2 cellular contexts compared by ENCODE assay signal in the genomic region with DNA sequence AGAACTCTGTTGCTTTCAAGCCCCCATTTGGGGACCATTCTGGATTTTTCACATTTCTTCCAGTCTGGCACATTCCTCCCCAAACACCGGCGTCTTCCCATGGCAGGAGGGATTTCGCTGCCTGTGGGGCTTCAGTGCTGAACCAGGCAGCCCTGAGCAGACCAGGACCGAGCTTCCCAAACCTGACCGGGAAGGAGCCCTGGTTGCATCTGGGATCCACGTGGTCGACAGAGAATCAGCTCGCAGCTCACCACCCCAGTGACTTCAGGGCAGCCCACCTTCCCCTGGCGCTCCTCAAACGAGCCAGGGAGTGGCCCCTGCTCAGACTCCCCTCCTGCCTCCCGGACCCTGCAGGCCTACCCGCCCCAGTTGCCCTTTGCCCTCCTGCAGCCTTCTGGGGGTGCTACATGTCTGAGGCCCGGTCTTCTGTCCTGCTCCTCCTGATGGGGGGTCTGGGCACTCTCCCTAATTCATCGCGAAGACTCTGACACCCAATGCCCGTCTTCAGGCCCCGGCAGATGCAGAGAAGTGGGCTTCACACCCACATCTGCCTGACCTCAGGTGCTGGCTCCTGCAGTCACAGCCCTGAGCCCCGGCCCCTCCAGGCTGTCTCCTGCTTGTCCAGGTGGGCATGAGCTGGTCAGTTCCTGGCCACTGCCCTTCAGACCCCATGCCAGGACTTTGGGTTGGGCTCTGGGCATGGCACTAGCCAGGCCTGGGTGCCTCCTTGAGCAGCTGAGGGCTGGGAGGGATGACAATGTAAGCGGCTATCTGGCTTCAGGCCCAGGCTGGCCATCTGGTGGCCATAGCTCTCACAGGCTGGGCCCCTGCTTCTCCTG.
TF ChIP-seq lines count a peak whose summit lies in the region.

No MANE protein-coding gene starts in this region.

TF ChIP-seq in HCT116, 20 proteins besides CTCF, POLR2A, EP300 and RAD21:
- TF ChIP-seq ZNF274 (IDR thresholded peaks at IDR 0.05; ENCODE audit: low read depth, low read length) (no peak), JUND (IDR thresholded peaks at IDR 0.05) (no peak), EZH2 (IDR thresholded peaks at IDR 0.05) (no peak), CEBPB (IDR thresholded peaks at IDR 0.05; ENCODE audit: low read depth) (no peak), SRF (IDR thresholded peaks at IDR 0.05; ENCODE audit: low read depth) (no peak), EZH2phosphoT487 (IDR thresholded peaks at IDR 0.05; ENCODE audit: borderline replicate concordance) (no peak), POLR2AphosphoS5 (IDR thresholded peaks at IDR 0.05; ENCODE audit: low read depth, low read length) (no peak), SP1 (IDR thresholded peaks at IDR 0.05; ENCODE audit: low read depth) (no peak)
- TF ChIP-seq, protein P1, sequence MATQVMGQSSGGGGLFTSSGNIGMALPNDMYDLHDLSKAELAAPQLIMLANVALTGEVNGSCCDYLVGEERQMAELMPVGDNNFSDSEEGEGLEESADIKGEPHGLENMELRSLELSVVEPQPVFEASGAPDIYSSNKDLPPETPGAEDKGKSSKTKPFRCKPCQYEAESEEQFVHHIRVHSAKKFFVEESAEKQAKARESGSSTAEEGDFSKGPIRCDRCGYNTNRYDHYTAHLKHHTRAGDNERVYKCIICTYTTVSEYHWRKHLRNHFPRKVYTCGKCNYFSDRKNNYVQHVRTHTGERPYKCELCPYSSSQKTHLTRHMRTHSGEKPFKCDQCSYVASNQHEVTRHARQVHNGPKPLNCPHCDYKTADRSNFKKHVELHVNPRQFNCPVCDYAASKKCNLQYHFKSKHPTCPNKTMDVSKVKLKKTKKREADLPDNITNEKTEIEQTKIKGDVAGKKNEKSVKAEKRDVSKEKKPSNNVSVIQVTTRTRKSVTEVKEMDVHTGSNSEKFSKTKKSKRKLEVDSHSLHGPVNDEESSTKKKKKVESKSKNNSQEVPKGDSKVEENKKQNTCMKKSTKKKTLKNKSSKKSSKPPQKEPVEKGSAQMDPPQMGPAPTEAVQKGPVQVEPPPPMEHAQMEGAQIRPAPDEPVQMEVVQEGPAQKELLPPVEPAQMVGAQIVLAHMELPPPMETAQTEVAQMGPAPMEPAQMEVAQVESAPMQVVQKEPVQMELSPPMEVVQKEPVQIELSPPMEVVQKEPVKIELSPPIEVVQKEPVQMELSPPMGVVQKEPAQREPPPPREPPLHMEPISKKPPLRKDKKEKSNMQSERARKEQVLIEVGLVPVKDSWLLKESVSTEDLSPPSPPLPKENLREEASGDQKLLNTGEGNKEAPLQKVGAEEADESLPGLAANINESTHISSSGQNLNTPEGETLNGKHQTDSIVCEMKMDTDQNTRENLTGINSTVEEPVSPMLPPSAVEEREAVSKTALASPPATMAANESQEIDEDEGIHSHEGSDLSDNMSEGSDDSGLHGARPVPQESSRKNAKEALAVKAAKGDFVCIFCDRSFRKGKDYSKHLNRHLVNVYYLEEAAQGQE (IDR thresholded peaks at IDR 0.05; ENCODE audit: low read depth) = no peak

TF ChIP-seq in K562, 482 proteins besides CTCF, POLR2A, EP300 and RAD21 (continues in another document):
- TF ChIP-seq ZNF165 (CRISPR knock-in tag; IDR thresholded peaks at IDR 0.05; ENCODE audit: borderline replicate concordance) (no peak), ETS2 (tag; IDR thresholded peaks at IDR 0.05; ENCODE audit: borderline replicate concordance, poor library complexity, severe bottlenecking) (no peak), ZNF134 (CRISPR knock-in tag; conservative IDR thresholded peaks at IDR 0.05) (no peak), NFIC (IDR thresholded peaks at IDR 0.05) (0 out of 2 replicates have a peak, but pooled peaks have one; percentile 37), SNRNP70 (optimal IDR thresholded peaks at IDR 0.05; ENCODE audit: low read depth, low read length) (no peak), ZFX (CRISPR knock-in tag; IDR thresholded peaks at IDR 0.05) (0 out of 2 replicates have a peak, but pooled peaks have one; percentile 28), ZNF780A (CRISPR knock-in tag; IDR thresholded peaks at IDR 0.05) (no peak), CHD4 (IDR thresholded peaks at IDR 0.05; ENCODE audit: insufficient read depth, insufficient replicate concordance, low read depth, low read length, poor library complexity, severe bottlenecking) (no peak), MYBL2 (IDR thresholded peaks at IDR 0.05; ENCODE audit: low read depth) (no peak), MYBL2 (CRISPR knock-in tag; IDR thresholded peaks at IDR 0.05; ENCODE audit: borderline replicate concordance) (no peak), TEAD4 (IDR thresholded peaks at IDR 0.05; ENCODE audit: low read length) (no peak), TEAD4 (CRISPR knock-in tag; IDR thresholded peaks at IDR 0.05; ENCODE audit: borderline replicate concordance) (no peak), ZNF232 (CRISPR knock-in tag; IDR thresholded peaks at IDR 0.05) (no peak), HCFC1 (IDR thresholded peaks at IDR 0.05; ENCODE audit: low read depth, low read length) (no peak), L3MBTL2 (IDR thresholded peaks at IDR 0.05) (no peak), POU5F1 (IDR thresholded peaks at IDR 0.05; ENCODE audit: borderline replicate concordance, low read depth, low read length, partially characterized antibody) (no peak), NONO (IDR thresholded peaks at IDR 0.05; ENCODE audit: low read depth in 2 of 2, low read length in 1 of 2) (no peak), HSF4 (CRISPR knock-in tag; IDR thresholded peaks at IDR 0.05; ENCODE audit: borderline replicate concordance) (no peak)
- TF ChIP-seq, protein P2, sequence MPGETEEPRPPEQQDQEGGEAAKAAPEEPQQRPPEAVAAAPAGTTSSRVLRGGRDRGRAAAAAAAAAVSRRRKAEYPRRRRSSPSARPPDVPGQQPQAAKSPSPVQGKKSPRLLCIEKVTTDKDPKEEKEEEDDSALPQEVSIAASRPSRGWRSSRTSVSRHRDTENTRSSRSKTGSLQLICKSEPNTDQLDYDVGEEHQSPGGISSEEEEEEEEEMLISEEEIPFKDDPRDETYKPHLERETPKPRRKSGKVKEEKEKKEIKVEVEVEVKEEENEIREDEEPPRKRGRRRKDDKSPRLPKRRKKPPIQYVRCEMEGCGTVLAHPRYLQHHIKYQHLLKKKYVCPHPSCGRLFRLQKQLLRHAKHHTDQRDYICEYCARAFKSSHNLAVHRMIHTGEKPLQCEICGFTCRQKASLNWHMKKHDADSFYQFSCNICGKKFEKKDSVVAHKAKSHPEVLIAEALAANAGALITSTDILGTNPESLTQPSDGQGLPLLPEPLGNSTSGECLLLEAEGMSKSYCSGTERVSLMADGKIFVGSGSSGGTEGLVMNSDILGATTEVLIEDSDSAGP (CRISPR knock-in tag; IDR thresholded peaks at IDR 0.05) = no peak
- TF ChIP-seq, protein P3, sequence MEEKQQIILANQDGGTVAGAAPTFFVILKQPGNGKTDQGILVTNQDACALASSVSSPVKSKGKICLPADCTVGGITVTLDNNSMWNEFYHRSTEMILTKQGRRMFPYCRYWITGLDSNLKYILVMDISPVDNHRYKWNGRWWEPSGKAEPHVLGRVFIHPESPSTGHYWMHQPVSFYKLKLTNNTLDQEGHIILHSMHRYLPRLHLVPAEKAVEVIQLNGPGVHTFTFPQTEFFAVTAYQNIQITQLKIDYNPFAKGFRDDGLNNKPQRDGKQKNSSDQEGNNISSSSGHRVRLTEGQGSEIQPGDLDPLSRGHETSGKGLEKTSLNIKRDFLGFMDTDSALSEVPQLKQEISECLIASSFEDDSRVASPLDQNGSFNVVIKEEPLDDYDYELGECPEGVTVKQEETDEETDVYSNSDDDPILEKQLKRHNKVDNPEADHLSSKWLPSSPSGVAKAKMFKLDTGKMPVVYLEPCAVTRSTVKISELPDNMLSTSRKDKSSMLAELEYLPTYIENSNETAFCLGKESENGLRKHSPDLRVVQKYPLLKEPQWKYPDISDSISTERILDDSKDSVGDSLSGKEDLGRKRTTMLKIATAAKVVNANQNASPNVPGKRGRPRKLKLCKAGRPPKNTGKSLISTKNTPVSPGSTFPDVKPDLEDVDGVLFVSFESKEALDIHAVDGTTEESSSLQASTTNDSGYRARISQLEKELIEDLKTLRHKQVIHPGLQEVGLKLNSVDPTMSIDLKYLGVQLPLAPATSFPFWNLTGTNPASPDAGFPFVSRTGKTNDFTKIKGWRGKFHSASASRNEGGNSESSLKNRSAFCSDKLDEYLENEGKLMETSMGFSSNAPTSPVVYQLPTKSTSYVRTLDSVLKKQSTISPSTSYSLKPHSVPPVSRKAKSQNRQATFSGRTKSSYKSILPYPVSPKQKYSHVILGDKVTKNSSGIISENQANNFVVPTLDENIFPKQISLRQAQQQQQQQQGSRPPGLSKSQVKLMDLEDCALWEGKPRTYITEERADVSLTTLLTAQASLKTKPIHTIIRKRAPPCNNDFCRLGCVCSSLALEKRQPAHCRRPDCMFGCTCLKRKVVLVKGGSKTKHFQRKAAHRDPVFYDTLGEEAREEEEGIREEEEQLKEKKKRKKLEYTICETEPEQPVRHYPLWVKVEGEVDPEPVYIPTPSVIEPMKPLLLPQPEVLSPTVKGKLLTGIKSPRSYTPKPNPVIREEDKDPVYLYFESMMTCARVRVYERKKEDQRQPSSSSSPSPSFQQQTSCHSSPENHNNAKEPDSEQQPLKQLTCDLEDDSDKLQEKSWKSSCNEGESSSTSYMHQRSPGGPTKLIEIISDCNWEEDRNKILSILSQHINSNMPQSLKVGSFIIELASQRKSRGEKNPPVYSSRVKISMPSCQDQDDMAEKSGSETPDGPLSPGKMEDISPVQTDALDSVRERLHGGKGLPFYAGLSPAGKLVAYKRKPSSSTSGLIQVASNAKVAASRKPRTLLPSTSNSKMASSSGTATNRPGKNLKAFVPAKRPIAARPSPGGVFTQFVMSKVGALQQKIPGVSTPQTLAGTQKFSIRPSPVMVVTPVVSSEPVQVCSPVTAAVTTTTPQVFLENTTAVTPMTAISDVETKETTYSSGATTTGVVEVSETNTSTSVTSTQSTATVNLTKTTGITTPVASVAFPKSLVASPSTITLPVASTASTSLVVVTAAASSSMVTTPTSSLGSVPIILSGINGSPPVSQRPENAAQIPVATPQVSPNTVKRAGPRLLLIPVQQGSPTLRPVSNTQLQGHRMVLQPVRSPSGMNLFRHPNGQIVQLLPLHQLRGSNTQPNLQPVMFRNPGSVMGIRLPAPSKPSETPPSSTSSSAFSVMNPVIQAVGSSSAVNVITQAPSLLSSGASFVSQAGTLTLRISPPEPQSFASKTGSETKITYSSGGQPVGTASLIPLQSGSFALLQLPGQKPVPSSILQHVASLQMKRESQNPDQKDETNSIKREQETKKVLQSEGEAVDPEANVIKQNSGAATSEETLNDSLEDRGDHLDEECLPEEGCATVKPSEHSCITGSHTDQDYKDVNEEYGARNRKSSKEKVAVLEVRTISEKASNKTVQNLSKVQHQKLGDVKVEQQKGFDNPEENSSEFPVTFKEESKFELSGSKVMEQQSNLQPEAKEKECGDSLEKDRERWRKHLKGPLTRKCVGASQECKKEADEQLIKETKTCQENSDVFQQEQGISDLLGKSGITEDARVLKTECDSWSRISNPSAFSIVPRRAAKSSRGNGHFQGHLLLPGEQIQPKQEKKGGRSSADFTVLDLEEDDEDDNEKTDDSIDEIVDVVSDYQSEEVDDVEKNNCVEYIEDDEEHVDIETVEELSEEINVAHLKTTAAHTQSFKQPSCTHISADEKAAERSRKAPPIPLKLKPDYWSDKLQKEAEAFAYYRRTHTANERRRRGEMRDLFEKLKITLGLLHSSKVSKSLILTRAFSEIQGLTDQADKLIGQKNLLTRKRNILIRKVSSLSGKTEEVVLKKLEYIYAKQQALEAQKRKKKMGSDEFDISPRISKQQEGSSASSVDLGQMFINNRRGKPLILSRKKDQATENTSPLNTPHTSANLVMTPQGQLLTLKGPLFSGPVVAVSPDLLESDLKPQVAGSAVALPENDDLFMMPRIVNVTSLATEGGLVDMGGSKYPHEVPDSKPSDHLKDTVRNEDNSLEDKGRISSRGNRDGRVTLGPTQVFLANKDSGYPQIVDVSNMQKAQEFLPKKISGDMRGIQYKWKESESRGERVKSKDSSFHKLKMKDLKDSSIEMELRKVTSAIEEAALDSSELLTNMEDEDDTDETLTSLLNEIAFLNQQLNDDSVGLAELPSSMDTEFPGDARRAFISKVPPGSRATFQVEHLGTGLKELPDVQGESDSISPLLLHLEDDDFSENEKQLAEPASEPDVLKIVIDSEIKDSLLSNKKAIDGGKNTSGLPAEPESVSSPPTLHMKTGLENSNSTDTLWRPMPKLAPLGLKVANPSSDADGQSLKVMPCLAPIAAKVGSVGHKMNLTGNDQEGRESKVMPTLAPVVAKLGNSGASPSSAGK (IDR thresholded peaks at IDR 0.05) = no peak
- TF ChIP-seq, protein P4, sequence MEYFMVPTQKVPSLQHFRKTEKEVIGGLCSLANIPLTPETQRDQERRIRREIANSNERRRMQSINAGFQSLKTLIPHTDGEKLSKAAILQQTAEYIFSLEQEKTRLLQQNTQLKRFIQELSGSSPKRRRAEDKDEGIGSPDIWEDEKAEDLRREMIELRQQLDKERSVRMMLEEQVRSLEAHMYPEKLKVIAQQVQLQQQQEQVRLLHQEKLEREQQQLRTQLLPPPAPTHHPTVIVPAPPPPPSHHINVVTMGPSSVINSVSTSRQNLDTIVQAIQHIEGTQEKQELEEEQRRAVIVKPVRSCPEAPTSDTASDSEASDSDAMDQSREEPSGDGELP (CRISPR knock-in tag; IDR thresholded peaks at IDR 0.05; ENCODE audit: borderline replicate concordance) = peak; percentile 5; the same call in 1 of the 2 replicates
- TF ChIP-seq, protein P5, sequence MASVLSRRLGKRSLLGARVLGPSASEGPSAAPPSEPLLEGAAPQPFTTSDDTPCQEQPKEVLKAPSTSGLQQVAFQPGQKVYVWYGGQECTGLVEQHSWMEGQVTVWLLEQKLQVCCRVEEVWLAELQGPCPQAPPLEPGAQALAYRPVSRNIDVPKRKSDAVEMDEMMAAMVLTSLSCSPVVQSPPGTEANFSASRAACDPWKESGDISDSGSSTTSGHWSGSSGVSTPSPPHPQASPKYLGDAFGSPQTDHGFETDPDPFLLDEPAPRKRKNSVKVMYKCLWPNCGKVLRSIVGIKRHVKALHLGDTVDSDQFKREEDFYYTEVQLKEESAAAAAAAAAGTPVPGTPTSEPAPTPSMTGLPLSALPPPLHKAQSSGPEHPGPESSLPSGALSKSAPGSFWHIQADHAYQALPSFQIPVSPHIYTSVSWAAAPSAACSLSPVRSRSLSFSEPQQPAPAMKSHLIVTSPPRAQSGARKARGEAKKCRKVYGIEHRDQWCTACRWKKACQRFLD (CRISPR knock-in tag; IDR thresholded peaks at IDR 0.05) = no peak
- TF ChIP-seq, protein P6, sequence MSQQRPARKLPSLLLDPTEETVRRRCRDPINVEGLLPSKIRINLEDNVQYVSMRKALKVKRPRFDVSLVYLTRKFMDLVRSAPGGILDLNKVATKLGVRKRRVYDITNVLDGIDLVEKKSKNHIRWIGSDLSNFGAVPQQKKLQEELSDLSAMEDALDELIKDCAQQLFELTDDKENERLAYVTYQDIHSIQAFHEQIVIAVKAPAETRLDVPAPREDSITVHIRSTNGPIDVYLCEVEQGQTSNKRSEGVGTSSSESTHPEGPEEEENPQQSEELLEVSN (IDR thresholded peaks at IDR 0.05; ENCODE audit: borderline replicate concordance in 1 of 2, extremely low read depth in 1 of 2, insufficient read depth in 1 of 2, insufficient read length in 1 of 2, low read depth in 1 of 2, low read length in 1 of 2, poor library complexity in 1 of 2, severe bottlenecking in 1 of 2) = no peak
